ENCODE assay signal across 8 cellular contexts in the genomic region with DNA sequence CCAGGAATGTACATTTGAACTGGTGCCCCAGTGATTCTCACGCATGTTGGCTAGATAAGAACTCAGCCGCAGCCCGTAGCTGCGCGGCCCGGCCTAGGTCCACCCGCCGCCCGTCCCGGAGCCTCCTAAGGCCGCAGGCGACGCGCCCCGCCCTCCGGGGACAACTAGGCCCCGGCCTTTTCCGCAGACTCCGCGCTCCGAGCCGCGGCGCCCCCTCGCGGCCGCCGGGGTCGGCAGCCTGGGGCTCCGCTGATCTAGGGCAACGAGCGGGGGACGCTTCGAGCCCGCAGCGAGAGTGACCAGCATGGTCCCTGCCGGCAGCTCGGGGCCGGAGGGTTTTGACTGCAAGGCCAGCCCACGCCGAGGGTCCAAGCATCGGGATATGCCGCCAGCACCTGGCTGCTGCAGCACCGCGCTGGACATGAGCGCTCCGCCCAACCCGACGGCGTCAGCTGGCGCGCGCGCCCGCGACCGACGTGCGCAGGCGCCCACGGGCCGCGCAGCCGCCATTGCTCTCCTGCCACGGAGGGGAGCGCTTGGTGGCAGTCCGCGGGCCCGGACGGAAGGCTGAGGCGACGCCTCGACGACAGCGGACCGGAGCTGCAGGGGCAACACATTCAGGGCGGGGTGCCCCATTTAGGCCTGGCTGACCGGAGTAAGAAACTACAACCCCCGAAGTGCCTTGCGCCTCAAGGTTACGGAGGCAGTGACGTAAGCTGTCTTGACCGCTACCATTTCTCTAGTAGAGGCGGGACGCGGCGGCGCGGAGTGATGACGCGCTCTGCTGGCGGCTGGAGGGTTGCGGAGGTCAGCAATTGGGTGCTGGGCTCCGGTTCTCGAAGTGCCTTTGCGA. TPM values are rescaled to one million over a fixed set of nuclear protein-coding genes. Genes with fewer than 3 reads are reported as not detected.
DNase-seq lines count a peak whose midpoint lies in the region; ATAC-seq lines count a peak whose summit lies in the region.

A gene with protein sequence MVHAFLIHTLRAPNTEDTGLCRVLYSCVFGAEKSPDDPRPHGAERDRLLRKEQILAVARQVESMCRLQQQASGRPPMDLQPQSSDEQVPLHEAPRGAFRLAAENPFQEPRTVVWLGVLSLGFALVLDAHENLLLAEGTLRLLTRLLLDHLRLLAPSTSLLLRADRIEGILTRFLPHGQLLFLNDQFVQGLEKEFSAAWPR (plus strand): TSS at position 500 of the 853 bp plus-strand sequence. CDS start 1,571 bp downstream, outside the sequence.

- in situ Hi-C loops in GM23248 (cut with MboI) = no loop called here

- peaks cover 0 to 10% (median 5%) of the 10 kb centered on the region in 5 donors for H3K36me3 Mint-ChIP-seq in naive thymus-derived CD4-positive, alpha-beta T cell

- peak within 1 kb of the TSS; percentile 96 for H3K9ac ChIP-seq in GM23248

- H3F3A ChIP-seq in GM23248 (ENCODE audit: insufficient read depth) = peaks cover 4% of the 10 kb centered on the region; the same call in 1 of the 2 replicates

- H3K4me3 ChIP-seq in GM23248 = peak within 1 kb of the TSS; percentile 87
- H3K4me3 ChIP-seq in naive thymus-derived CD4-positive, alpha-beta T cell (ENCODE audit: low read length) = peak within 1 kb of the TSS; percentile 90

- peaks cover 0 to 1% (median 0%) of the 10 kb centered on the region in 11 donors for H3K9me3 Mint-ChIP-seq in naive thymus-derived CD4-positive, alpha-beta T cell

- peaks cover 9% of the 10 kb centered on the region for H3K36me3 ChIP-seq in GM23248 (ENCODE audit: low read depth)
- H3K36me3 ChIP-seq in naive thymus-derived CD4-positive, alpha-beta T cell (ENCODE audit: control insufficient read depth in 2 of 3, insufficient read depth in 3 of 3, low read length in 3 of 3) = peaks cover 8 to 28% (median 14%) of the 10 kb centered on the region in 3 experiments

- peak within 1 kb of the TSS; percentile 82 for H2AFZ ChIP-seq in GM23248

- intact Hi-C loops in naive thymus-derived CD4-positive, alpha-beta T cell (cut with micrococcal nuclease) = loop anchor here (1.0 to 2.0 kb wide), 15 partner anchors 9 to 265 kb away; a partner anchor contains a TSS

- H3K9me2 ChIP-seq in GM23248 (ENCODE audit: insufficient read depth) = no peaks in the 10 kb centered on the region

- no peaks in the 10 kb centered on the region for H3K27me3 ChIP-seq in GM23248 (replicated peaks; ENCODE audit: insufficient read depth)
- no peaks in the 10 kb centered on the region for H3K27me3 ChIP-seq in naive thymus-derived CD4-positive, alpha-beta T cell (ENCODE audit: control insufficient read depth in 2 of 2, insufficient read depth in 2 of 2, low read length in 2 of 2)

- no peaks in the 10 kb centered on the region for H3K27me3 Mint-ChIP-seq in naive thymus-derived CD4-positive, alpha-beta T cell

- H3K79me2 ChIP-seq in GM23248 (ENCODE audit: insufficient read depth) = peaks cover 24% of the 10 kb centered on the region

- no peaks in the 10 kb centered on the region for H3K9me3 ChIP-seq in GM23248 (ENCODE audit: low read depth)
- no peaks in the 10 kb centered on the region for H3K9me3 ChIP-seq in naive thymus-derived CD4-positive, alpha-beta T cell (ENCODE audit: control insufficient read depth in 2 of 3, low read length in 3 of 3)

- peaks cover 15% of the 10 kb centered on the region for H3K4me1 ChIP-seq in GM23248 (ENCODE audit: insufficient read depth)
- peaks cover 35 to 41% of the 10 kb centered on the region in 2 donors for H3K4me1 ChIP-seq in naive thymus-derived CD4-positive, alpha-beta T cell (ENCODE audit: control insufficient read depth in 2 of 2, insufficient read depth in 2 of 2, low read length in 2 of 2)

- H3K4me2 ChIP-seq in GM23248 (ENCODE audit: unreplicated experiment) = peak within 1 kb of the TSS; percentile 88

- no peaks in the 10 kb centered on the region for H4K20me1 ChIP-seq in GM23248 (ENCODE audit: insufficient read depth)

- H3K27ac ChIP-seq in GM23248 = peak within 1 kb of the TSS; percentile 97
- H3K27ac ChIP-seq in naive thymus-derived CD4-positive, alpha-beta T cell (ENCODE audit: low read depth, low read length) = peak within 1 kb of the TSS; percentile 98

- ATAC-seq in naive thymus-derived CD4-positive, alpha-beta T cell = peak; percentile 92

- CTCF ChIA-PET in naive thymus-derived CD4-positive, alpha-beta T cell (lab: Charles Lee) = interaction anchor here (0.6 to 5.6 kb wide), 13 partner anchors 8 to 1737 kb away, joined by 3 to 82 read pairs (median 5); a partner anchor contains a TSS

- 1 to 2% methylated on average over 72 to 89 of the region's 96 CpGs for WGBS in GM23248 (ENCODE audit: low coverage in 1 of 2, low lambda C conversion rate in 2 of 2, missing lambda C conversion rate in 2 of 2), 2 experiments

- H3K27ac Mint-ChIP-seq in naive thymus-derived CD4-positive, alpha-beta T cell = peak within 1 kb of the TSS; percentile 94 to 99 (median 97)

- H3K4me3 Mint-ChIP-seq in naive thymus-derived CD4-positive, alpha-beta T cell = peak within 1 kb of the TSS; percentile 85 to 95 (median 92)

- DNase-seq in EH (ENCODE audit: low read depth) (peak; percentile 95), GM23248 (peak; percentile 98), Kasumi-1 (lab: John Stamatoyannopoulos, UW) (peak; percentile 80 to 88), RKO (ENCODE audit: low spot score) (peak; percentile 98), activated T-helper 1 cell treated with Interleukin-2 at 50 U/mL for 16 hours (ENCODE audit: low read depth) (peak; percentile 83), fibroblast of gingiva (ENCODE audit: low read depth) (peak; percentile 95)
- peak; percentile 87 to 96 (median 92) for DNase-seq in naive thymus-derived CD4-positive, alpha-beta T cell
- DNase-seq in stimulated activated naive CD4-positive, alpha-beta T cell (lab: John Stamatoyannopoulos, UW) = peak; percentile 83 to 98 (median 90)

- H3K4me1 Mint-ChIP-seq in naive thymus-derived CD4-positive, alpha-beta T cell = peaks cover 19 to 54% (median 47%) of the 10 kb centered on the region in 7 donors

- POLR2A ChIA-PET in naive thymus-derived CD4-positive, alpha-beta T cell (lab: Charles Lee) = interaction anchor here (0.7 to 13.1 kb wide), 15 partner anchors 11 to 641 kb away, joined by 3 to 134 read pairs (median 6); a partner anchor contains a TSS

RNA-seq across cellular contexts. Expression of the gene that starts here (rescaled TPM):
- total RNA-seq in GM23248 (2014; rRNA removed; shearing (Covaris generic)) = 24.8 and 25.0 TPM in 2 replicates
- 20.5 and 22.6 TPM in 2 replicates for polyA plus RNA-seq in GM23248 (2016; fragmentation: Nextera tagmentation; extraction: Ambion mirVana)
- 10 to 100 TPM in 4 of 5 experiments, 1 to 10 TPM in 1; 7.9 to 14.0 (median 10.8) TPM for total RNA-seq in naive thymus-derived CD4-positive, alpha-beta T cell
- 10 to 100 TPM; 19.8 to 25.9 TPM for polyA plus RNA-seq in naive thymus-derived CD4-positive, alpha-beta T cell

Comparison
In these comparisons a context has a peak if more than half of its experiments do, and no peak if none do; other contexts are left out.
1. Peak in every context shown above with its lines: DNase-seq, ATAC-seq, H3K4me3 ChIP-seq and H3K27ac ChIP-seq.